ENCODE assay signal across 12 cellular contexts in the genomic region with DNA sequence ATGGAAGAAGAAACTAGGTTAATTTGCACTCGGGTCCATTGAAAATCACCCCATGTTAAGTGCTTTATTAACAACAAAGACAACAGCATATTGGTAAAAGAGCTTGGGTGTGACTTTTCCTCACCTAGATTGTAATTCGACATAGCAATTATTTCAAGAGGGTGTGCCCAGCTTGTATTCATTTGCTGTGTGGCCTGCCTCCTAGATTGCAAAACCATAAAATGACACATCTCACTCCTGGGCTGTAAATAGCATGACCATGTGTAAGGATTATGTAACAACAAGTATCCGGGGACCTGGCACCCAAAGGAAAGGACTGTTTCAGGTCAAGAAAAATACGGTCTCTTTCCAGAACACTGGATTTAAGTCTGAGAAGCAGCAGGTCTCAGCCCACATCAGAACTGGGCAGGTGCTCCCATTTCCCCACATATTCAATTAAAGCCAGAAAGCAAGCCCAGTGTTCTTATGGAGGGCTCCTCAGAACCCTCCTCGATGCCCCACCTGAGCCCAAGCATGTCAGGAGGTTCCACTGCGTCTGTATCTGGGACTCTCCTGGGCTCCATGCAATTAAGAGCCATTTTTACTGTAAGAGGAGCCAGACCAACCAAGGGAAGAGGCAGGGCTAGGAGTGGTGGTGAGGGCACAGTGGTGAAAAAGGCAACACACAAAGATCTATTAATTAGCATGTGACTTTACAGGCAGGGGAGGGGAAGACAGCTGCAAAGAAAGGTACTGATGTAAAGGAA. TPM values are rescaled to one million over a fixed set of nuclear protein-coding genes. Genes with fewer than 3 reads are reported as not detected.
DNase-seq lines count a peak whose midpoint lies in the region; ATAC-seq and TF ChIP-seq lines count a peak whose summit lies in the region.
"Had no signal": no experiment of that assay in that cellular context is flagged by ENCODE, and none has a peak within 500 bp of the region (broad histone marks: within the 10 kb centered on the region; RNA-seq: fewer than 3 reads in every experiment).

No MANE protein-coding gene starts in this region.

- H3K9me3 ChIP-seq in gastrocnemius medialis = no peaks in the 10 kb centered on the region

- H3K36me3 ChIP-seq in gastrocnemius medialis = no peaks in the 10 kb centered on the region

- intact Hi-C loops in gastrocnemius medialis (cut with DNase I; ENCODE audit: low total_unique reads) = no loop called here

- TF ChIP-seq CTCF in gastrocnemius medialis (IDR thresholded peaks at IDR 0.05 in 4 of 5, conservative IDR thresholded peaks at IDR 0.05 in 1 of 5) = no peak

- H3K4me1 ChIP-seq in gastrocnemius medialis = peaks cover 13 to 17% of the 10 kb centered on the region in 2 donors

- in situ Hi-C loops in gastrocnemius medialis (cut with MboI; ENCODE audit: low sequenced_read_pairs in 4 of 4) = no loop called here

- TF ChIP-seq POLR2A in gastrocnemius medialis (IDR thresholded peaks at IDR 0.05) = no peak

- ATAC-seq in esophagus mucosa = peak; percentile 91
- peak; percentile 100 for ATAC-seq in gastrocnemius medialis
- no peak for ATAC-seq in HG03457 (IDR thresholded peaks at IDR 0.05; ENCODE audit: unreplicated experiment)
- ATAC-seq in HG03108 (IDR thresholded peaks at IDR 0.05; ENCODE audit: unreplicated experiment) = no peak
- ATAC-seq: Panc1 had no signal

- no peak overlapping the region for H3K4me3 ChIP-seq in gastrocnemius medialis
- H3K4me3 ChIP-seq: dorsolateral prefrontal cortex had no signal

- H3K27me3 ChIP-seq in gastrocnemius medialis = no peaks in the 10 kb centered on the region
- H3K27me3 ChIP-seq: dorsolateral prefrontal cortex had no signal

- DNase-seq in GM04504 (ENCODE audit: low read depth) (peak; percentile 46), NCI-H69 (lab: John Stamatoyannopoulos, UW) (peak; percentile 78), gastrocnemius medialis (peak; percentile 34 to 44), NCI-H2227 treated with DMSO at 0.1 percent for 48 hours (lab: John Stamatoyannopoulos, UW) (no peak), ecto neural progenitor cell (ENCODE audit: low spot score) (no peak)
- DNase-seq: activated CD8-positive, alpha-beta memory T cell treated with anti-CD3 and anti-CD28 coated beads, Interleukin-2, amount 50 U/mL, for 4 hours; natural killer cell had no signal

- peak overlapping the region; percentile 57 to 74 (median 70) for H3K27ac ChIP-seq in gastrocnemius medialis

RNA-seq across cellular contexts. Expression of gene MREG, which starts 39.2 kb away (rescaled TPM):
- 61.9 TPM for total RNA-seq in esophagus mucosa
- total RNA-seq in gastrocnemius medialis = under 1 TPM in 2 of 4 donors, not detected in 2; 0.36 to 0.40 TPM

Comparison
In these comparisons a context has a peak if more than half of its experiments do, and no peak if none do; other contexts are left out.
1. DNase-seq: peak in GM04504 (single experiment), NCI-H69 (single experiment) and gastrocnemius medialis (2 of 2); none in NCI-H2227 treated with DMSO at 0.1 percent for 48 hours (single experiment) and ecto neural progenitor cell (single experiment).
2. ATAC-seq: peak in esophagus mucosa (single experiment) and gastrocnemius medialis (2 of 2); none in HG03457 (single experiment) and HG03108 (single experiment).
3. RNA of gene MREG, which starts 39.2 kb away (total RNA-seq): 61.9 TPM in esophagus mucosa (single experiment); 0.36 to 0.40 TPM in gastrocnemius medialis; every median in the first group is over 10 times any median in the second.